ENCODE assay signal across 23 cellular contexts in genomic region chr19:10283786-10284540, GRCh38. TPM values are rescaled to one million over a fixed set of nuclear protein-coding genes. Genes with fewer than 3 reads are reported as not detected.
"Had no signal": no experiment of that assay in that cellular context is flagged by ENCODE, and none has a peak within 500 bp of the region (broad histone marks: within the 10 kb centered on the region; RNA-seq: fewer than 3 reads in every experiment).

No MANE protein-coding gene starts in this region.

- H3K27ac ChIP-seq: dorsolateral prefrontal cortex, thyroid gland had no signal

- H3K9me3 Mint-ChIP-seq: activated naive CD4-positive, alpha-beta T cell treated with anti-CD3 and anti-CD28 coated beads for 36 hours; activated naive CD8-positive, alpha-beta T cell treated with anti-CD3 and anti-CD28 coated beads, Interleukin-2, amount 50 U/mL, for 24 hours; activated T-helper 1 cell treated with anti-CD3 and anti-CD28 coated beads, Interleukin-12 subunit alpha, Interleukin-12 subunit beta, Interleukin-2, Interleukin-4 antibody, amounts not matched to agents 30 ng/mL and 10 ng/mL and 1 ng/mL, durations not matched to agents 14 hours and 24 hours and 36 hours; memory B cell; T-helper 2 cell treated with Interferon-gamma antibody and Interleukin-4, amounts not matched to agents 5 μg/mL and 100 μg/mL, for 36 hours; WTC11 had no signal

- H3K4me3 ChIP-seq: dorsolateral prefrontal cortex, thyroid gland had no signal

- ATAC-seq: activated CD4-positive, alpha-beta T cell treated with anti-CD3 and anti-CD28 coated beads for 36 hours; activated naive CD8-positive, alpha-beta T cell treated with anti-CD3 and anti-CD28 coated beads, Interleukin-2, amount 50 U/mL, for 24 hours; left lobe of liver; WTC11 had no signal

- H3K27ac Mint-ChIP-seq: activated CD4-positive, alpha-beta T cell treated with anti-CD3 and anti-CD28 coated beads for 36 hours; activated naive CD4-positive, alpha-beta T cell treated with anti-CD3 and anti-CD28 coated beads for 36 hours; activated naive CD8-positive, alpha-beta T cell treated with anti-CD3 and anti-CD28 coated beads, Interleukin-2, amount 50 U/mL, for 24 hours; brain; memory B cell; progenitor cell of endocrine pancreas; T-helper 2 cell treated with Interferon-gamma antibody and Interleukin-4, amounts not matched to agents 5 μg/mL and 100 μg/mL, for 36 hours; WTC11 had no signal

- H3K4me3 Mint-ChIP-seq: activated CD4-positive, alpha-beta T cell treated with anti-CD3 and anti-CD28 coated beads for 36 hours; activated naive CD4-positive, alpha-beta T cell treated with anti-CD3 and anti-CD28 coated beads for 36 hours; activated naive CD8-positive, alpha-beta T cell treated with anti-CD3 and anti-CD28 coated beads, Interleukin-2, amount 50 U/mL, for 24 hours; activated T-helper 1 cell treated with anti-CD3 and anti-CD28 coated beads, Interleukin-12 subunit alpha, Interleukin-12 subunit beta, Interleukin-2, Interleukin-4 antibody, amounts not matched to agents 30 ng/mL and 10 ng/mL and 1 ng/mL, durations not matched to agents 14 hours and 24 hours and 36 hours; brain; memory B cell; T-helper 2 cell treated with Interferon-gamma antibody and Interleukin-4, amounts not matched to agents 5 μg/mL and 100 μg/mL, for 36 hours; WTC11 had no signal

- H3K36me3 Mint-ChIP-seq: brain, WTC11 had no signal

- H3K9me3 ChIP-seq: thyroid gland had no signal

- DNase-seq: activated CD4-positive, alpha-beta T cell treated with anti-CD3 and anti-CD28 coated beads for 36 hours; activated CD4-positive, alpha-beta T cell treated with anti-CD3 and anti-CD28 coated beads, Interleukin-2, amount 50 U/mL, for 48 hours; activated naive CD4-positive, alpha-beta T cell treated with anti-CD3 and anti-CD28 coated beads for 36 hours; activated naive CD8-positive, alpha-beta T cell treated with anti-CD3 and anti-CD28 coated beads, Interleukin-2, amount 50 U/mL, for 24 hours; activated T-cell treated with anti-CD3 and anti-CD28 coated beads for 4 hours; anterior cingulate cortex; central memory CD4-positive, alpha-beta T cell; dorsolateral prefrontal cortex; foreskin fibroblast; hippocampal formation; islet precursor cell; stimulated activated CD4-positive, alpha-beta T cell treated with anti-CD3 and anti-CD28 coated beads, Interleukin-12 subunit alpha, Interleukin-12 subunit beta, amount 100 ng/mL, for 4 hours; stimulated activated CD4-positive, alpha-beta T cell treated with anti-CD3 and anti-CD28 coated beads, Interleukin-1b, Interleukin-23, amount 100 ng/mL, for 48 hours; stimulated activated naive CD4-positive, alpha-beta T cell treated with Interleukin-2 at 50 U/mL for 16 hours had no signal

RNA-seq across cellular contexts. Expression of gene ICAM4, which starts 2.8 kb away (rescaled TPM):
- total RNA-seq: activated naive CD4-positive, alpha-beta T cell treated with anti-CD3 and anti-CD28 coated beads for 36 hours; progenitor cell of endocrine pancreas had no signal
- polyA plus RNA-seq: neural cell had no signal

RNA-seq across cellular contexts. Expression of gene ICAM5, which starts 5.8 kb away (rescaled TPM):
- total RNA-seq: progenitor cell of endocrine pancreas had no signal

RNA-seq across cellular contexts. Expression of gene ICAM1, which starts 13.0 kb away (rescaled TPM):
- polyA plus RNA-seq: neural cell had no signal
